Comparison of ENCODE assay signal across 8 cellular contexts in genomic region chr7:135211179-135211945, GRCh38. TPM values are rescaled to one million over a fixed set of nuclear protein-coding genes. Genes with fewer than 3 reads are reported as not detected.
A peak's percentile ranks its signal among the peaks of the same experiment; 100 is the strongest.
DNase-seq lines count a peak whose midpoint lies in the region; TF ChIP-seq lines count a peak whose summit lies in the region.

TSS of gene WDR91 (minus strand) at chr7:135211526. CDS start at chr7:135211502, 24 bp downstream.

- no peaks in the 10 kb centered on the region; the same call in none of the 2 replicates for H3K27me3 Mint-ChIP-seq in HFFc6 (ENCODE audit: insufficient read depth)

- H3K4me1 Mint-ChIP-seq in HFFc6 (ENCODE audit: low read depth) = peaks cover 37% of the 10 kb centered on the region

- H3K9me3 ChIP-seq in SJSA1 (replicated peaks) (no peaks in the 10 kb centered on the region), neutrophil (no peaks in the 10 kb centered on the region)

- H3K36me3 Mint-ChIP-seq in HFFc6 (ENCODE audit: low read depth) = peaks cover 9% of the 10 kb centered on the region; the same call in 1 of the 2 replicates

- H3K27me3 ChIP-seq in GM06990 (replicated peaks; ENCODE audit: control insufficient read depth, insufficient read depth, low read length) (no peaks in the 10 kb centered on the region), SJSA1 (replicated peaks) (no peaks in the 10 kb centered on the region), neutrophil (no peaks in the 10 kb centered on the region)

- peak within 1 kb of the TSS; percentile 69 for H3K27ac ChIP-seq in SJSA1
- peak within 1 kb of the TSS; percentile 89 for H3K27ac ChIP-seq in neutrophil
- H3K27ac ChIP-seq in substantia nigra (ENCODE audit: low read depth, low read length, poor library complexity, severe bottlenecking) = peak within 1 kb of the TSS; percentile 86

- peak; percentile 96 for DNase-seq in GM06990 (ENCODE audit: extremely low read depth, insufficient read length)
- peak; percentile 87 for DNase-seq in HFFc6
- DNase-seq in MV-4-11 (lab: John Stamatoyannopoulos, UW) = peak; percentile 86
- DNase-seq in SJSA1 (ENCODE audit: low read depth in 1 of 2, low spot score in 2 of 2) = peak; percentile 87 to 95
- peak; percentile 89 to 98 (median 92) for DNase-seq in activated naive CD4-positive, alpha-beta T cell (lab: John Stamatoyannopoulos, UW)
- peak; percentile 81 for DNase-seq in foreskin melanocyte
- DNase-seq in substantia nigra (lab: John Stamatoyannopoulos, UW) = peak; percentile 77 to 99 (median 95)

- peak within 1 kb of the TSS; percentile 92 for H3K27ac Mint-ChIP-seq in HFFc6

- peak; percentile 7 for TF ChIP-seq CTCF in GM06990 (IDR thresholded peaks at IDR 0.05; ENCODE audit: insufficient read depth, low read length, poor library complexity, severe bottlenecking)
- no peak; the same call in 1 of the 2 replicates for TF ChIP-seq CTCF in HFFc6 (IDR thresholded peaks at IDR 0.05)
- peak; percentile 70 for TF ChIP-seq CTCF in neutrophil (IDR thresholded peaks at IDR 0.05)

- H3K4me3 ChIP-seq in GM06990 (replicated peaks; ENCODE audit: low read depth, low read length) (peak within 1 kb of the TSS; percentile 83), SJSA1 (peak within 1 kb of the TSS; percentile 83), neutrophil (ENCODE audit: low read depth in 1 of 2, low read length in 1 of 2) (peak within 1 kb of the TSS; percentile 76 to 86)

- no peaks in the 10 kb centered on the region for H3K9me3 Mint-ChIP-seq in HFFc6

- H3K4me3 Mint-ChIP-seq in HFFc6 = peak within 1 kb of the TSS; percentile 90

- peaks cover 1% of the 10 kb centered on the region; the same call in 1 of the 2 replicates for H3K36me3 ChIP-seq in GM06990 (ENCODE audit: control insufficient read depth, insufficient read depth, low read length)
- H3K36me3 ChIP-seq in SJSA1 = peaks cover 30% of the 10 kb centered on the region
- H3K36me3 ChIP-seq in neutrophil = no peaks in the 10 kb centered on the region

- H3K4me1 ChIP-seq in SJSA1 (replicated peaks) (peaks cover 7% of the 10 kb centered on the region; the same call in 1 of the 2 replicates), neutrophil (ENCODE audit: control insufficient read depth in 1 of 2, insufficient read depth in 1 of 2, low read depth in 1 of 2, low read length in 1 of 2) (peaks cover 28 to 36% of the 10 kb centered on the region in 2 experiments)

RNA-seq across cellular contexts. Expression of gene WDR91, which starts in this region (rescaled TPM):
- total RNA-seq in HFFc6 (2021; fragmentation: NEBNext Ultra II Directional; extraction: Animal tissue kit (Norgen Biotek cat#: 25700)) = 10 to 100 TPM in 4 of 6 experiments, 1 to 10 TPM in 2; 7.5 to 12.4 (median 10.4) TPM
- 6.3 and 11.0 TPM in 2 replicates for total RNA-seq in SJSA1 (2014; rRNA removed; shearing (Covaris generic))

Comparison
In these comparisons a context has a peak if more than half of its experiments do, and no peak if none do; other contexts are left out.
1. Peak in every context shown above with its lines: DNase-seq, H3K4me3 ChIP-seq and H3K27ac ChIP-seq.